1 cellular context compared by ENCODE assay signal in the genomic region with DNA sequence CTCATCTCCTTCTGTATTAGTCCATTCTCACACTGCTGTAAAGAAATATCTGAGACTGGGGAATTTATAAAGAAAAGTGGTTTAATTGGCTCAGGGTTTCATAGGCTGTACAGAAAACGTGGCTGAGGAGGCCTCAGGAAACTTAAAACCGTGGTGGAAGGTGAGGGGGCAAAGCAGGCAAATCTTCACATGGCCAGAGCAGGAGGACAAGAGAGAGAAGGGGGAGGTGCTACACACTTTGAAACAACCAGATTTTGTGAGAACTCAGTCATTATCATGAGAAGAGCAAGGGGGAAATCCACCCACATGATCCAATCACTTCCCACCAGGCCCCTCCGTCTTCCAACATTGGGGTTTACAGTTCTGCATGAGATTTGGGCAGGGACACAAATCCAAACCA.
TF ChIP-seq lines count a peak whose summit lies in the region.

No MANE protein-coding gene starts in this region.

TF ChIP-seq in GM23338, 12 proteins besides CTCF, POLR2A, EP300 and RAD21 (continued from another document):
- TF ChIP-seq, protein P1, sequence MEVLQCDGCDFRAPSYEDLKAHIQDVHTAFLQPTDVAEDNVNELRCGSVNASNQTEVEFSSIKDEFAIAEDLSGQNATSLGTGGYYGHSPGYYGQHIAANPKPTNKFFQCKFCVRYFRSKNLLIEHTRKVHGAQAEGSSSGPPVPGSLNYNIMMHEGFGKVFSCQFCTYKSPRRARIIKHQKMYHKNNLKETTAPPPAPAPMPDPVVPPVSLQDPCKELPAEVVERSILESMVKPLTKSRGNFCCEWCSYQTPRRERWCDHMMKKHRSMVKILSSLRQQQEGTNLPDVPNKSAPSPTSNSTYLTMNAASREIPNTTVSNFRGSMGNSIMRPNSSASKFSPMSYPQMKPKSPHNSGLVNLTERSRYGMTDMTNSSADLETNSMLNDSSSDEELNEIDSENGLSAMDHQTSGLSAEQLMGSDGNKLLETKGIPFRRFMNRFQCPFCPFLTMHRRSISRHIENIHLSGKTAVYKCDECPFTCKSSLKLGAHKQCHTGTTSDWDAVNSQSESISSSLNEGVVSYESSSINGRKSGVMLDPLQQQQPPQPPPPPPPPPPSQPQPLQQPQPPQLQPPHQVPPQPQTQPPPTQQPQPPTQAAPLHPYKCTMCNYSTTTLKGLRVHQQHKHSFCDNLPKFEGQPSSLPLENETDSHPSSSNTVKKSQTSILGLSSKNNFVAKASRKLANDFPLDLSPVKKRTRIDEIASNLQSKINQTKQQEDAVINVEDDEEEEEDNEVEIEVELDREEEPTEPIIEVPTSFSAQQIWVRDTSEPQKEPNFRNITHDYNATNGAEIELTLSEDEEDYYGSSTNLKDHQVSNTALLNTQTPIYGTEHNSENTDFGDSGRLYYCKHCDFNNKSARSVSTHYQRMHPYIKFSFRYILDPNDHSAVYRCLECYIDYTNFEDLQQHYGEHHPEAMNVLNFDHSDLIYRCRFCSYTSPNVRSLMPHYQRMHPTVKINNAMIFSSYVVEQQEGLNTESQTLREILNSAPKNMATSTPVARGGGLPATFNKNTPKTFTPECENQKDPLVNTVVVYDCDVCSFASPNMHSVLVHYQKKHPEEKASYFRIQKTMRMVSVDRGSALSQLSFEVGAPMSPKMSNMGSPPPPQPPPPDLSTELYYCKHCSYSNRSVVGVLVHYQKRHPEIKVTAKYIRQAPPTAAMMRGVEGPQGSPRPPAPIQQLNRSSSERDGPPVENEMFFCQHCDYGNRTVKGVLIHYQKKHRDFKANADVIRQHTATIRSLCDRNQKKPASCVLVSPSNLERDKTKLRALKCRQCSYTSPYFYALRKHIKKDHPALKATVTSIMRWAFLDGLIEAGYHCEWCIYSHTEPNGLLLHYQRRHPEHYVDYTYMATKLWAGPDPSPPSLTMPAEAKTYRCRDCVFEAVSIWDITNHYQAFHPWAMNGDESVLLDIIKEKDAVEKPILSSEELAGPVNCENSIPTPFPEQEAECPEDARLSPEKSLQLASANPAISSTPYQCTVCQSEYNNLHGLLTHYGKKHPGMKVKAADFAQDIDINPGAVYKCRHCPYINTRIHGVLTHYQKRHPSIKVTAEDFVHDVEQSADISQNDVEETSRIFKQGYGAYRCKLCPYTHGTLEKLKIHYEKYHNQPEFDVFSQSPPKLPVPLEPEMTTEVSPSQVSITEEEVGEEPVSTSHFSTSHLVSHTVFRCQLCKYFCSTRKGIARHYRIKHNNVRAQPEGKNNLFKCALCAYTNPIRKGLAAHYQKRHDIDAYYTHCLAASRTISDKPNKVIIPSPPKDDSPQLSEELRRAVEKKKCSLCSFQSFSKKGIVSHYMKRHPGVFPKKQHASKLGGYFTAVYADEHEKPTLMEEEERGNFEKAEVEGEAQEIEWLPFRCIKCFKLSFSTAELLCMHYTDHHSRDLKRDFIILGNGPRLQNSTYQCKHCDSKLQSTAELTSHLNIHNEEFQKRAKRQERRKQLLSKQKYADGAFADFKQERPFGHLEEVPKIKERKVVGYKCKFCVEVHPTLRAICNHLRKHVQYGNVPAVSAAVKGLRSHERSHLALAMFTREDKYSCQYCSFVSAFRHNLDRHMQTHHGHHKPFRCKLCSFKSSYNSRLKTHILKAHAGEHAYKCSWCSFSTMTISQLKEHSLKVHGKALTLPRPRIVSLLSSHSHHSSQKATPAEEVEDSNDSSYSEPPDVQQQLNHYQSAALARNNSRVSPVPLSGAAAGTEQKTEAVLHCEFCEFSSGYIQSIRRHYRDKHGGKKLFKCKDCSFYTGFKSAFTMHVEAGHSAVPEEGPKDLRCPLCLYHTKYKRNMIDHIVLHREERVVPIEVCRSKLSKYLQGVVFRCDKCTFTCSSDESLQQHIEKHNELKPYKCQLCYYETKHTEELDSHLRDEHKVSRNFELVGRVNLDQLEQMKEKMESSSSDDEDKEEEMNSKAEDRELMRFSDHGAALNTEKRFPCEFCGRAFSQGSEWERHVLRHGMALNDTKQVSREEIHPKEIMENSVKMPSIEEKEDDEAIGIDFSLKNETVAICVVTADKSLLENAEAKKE (CRISPR knock-in tag; IDR thresholded peaks at IDR 0.05) = no peak
- TF ChIP-seq JUNB (IDR thresholded peaks at IDR 0.05; ENCODE audit: unreplicated experiment) = no peak
- TF ChIP-seq NANOG (IDR thresholded peaks at IDR 0.05; ENCODE audit: borderline replicate concordance) = no peak
- TF ChIP-seq, protein P2, sequence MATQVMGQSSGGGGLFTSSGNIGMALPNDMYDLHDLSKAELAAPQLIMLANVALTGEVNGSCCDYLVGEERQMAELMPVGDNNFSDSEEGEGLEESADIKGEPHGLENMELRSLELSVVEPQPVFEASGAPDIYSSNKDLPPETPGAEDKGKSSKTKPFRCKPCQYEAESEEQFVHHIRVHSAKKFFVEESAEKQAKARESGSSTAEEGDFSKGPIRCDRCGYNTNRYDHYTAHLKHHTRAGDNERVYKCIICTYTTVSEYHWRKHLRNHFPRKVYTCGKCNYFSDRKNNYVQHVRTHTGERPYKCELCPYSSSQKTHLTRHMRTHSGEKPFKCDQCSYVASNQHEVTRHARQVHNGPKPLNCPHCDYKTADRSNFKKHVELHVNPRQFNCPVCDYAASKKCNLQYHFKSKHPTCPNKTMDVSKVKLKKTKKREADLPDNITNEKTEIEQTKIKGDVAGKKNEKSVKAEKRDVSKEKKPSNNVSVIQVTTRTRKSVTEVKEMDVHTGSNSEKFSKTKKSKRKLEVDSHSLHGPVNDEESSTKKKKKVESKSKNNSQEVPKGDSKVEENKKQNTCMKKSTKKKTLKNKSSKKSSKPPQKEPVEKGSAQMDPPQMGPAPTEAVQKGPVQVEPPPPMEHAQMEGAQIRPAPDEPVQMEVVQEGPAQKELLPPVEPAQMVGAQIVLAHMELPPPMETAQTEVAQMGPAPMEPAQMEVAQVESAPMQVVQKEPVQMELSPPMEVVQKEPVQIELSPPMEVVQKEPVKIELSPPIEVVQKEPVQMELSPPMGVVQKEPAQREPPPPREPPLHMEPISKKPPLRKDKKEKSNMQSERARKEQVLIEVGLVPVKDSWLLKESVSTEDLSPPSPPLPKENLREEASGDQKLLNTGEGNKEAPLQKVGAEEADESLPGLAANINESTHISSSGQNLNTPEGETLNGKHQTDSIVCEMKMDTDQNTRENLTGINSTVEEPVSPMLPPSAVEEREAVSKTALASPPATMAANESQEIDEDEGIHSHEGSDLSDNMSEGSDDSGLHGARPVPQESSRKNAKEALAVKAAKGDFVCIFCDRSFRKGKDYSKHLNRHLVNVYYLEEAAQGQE (IDR thresholded peaks at IDR 0.05; ENCODE audit: unreplicated experiment) = no peak
- no peak for TF ChIP-seq STAT1 (IDR thresholded peaks at IDR 0.05; ENCODE audit: unreplicated experiment)
- TF ChIP-seq ZNF114 (CRISPR knock-in tag; IDR thresholded peaks at IDR 0.05) = no peak
